In the genomic region with DNA sequence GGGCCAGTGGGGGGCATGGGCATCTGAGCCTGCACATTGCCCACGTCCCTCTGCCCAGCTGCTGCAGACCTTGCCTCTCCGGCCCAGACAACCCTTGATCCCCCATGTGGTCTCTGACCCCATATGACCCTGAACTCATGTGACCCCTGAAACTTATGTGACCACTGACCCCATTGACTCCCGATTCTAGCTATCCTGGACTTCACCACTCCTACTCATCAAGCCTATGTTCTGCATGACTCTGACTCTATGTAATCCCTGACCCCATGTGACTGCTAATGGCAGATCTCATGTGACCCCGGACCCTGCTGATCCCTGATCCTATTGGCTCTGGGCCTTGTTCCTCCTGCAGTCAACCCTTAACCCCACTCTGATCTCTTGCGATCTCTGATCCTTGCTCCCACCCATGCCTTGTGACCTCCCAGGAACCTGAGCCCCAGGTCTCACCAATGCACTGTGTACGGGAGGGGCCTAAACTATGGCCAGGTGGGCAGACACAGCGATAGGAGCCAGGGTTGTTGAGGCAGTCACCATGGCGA, we compare ENCODE assay signal across 10 cellular contexts. TPM values are rescaled to one million over a fixed set of nuclear protein-coding genes. Genes with fewer than 3 reads are reported as not detected.
DNase-seq lines count a peak whose midpoint lies in the region; ATAC-seq and TF ChIP-seq lines count a peak whose summit lies in the region.
"Had no signal": no experiment of that assay in that cellular context is flagged by ENCODE, and none has a peak within 500 bp of the region (broad histone marks: within the 10 kb centered on the region; RNA-seq: fewer than 3 reads in every experiment).

No MANE protein-coding gene starts in this region.

- TF ChIP-seq CTCF in HEK293 (tag by site-specific recombination; IDR thresholded peaks at IDR 0.05) (no peak), liver (IDR thresholded peaks at IDR 0.05; ENCODE audit: low read depth, low read length, missing input control) (no peak)

- no peak for ATAC-seq in GM19351 (IDR thresholded peaks at IDR 0.05; ENCODE audit: unreplicated experiment)

- intact Hi-C loops in CD4-positive, alpha-beta memory T cell (cut with micrococcal nuclease), result loop anchor here (1.0 kb wide), 1 partner anchor 12 kb away; no protein-coding TSS in a partner anchor

- TF ChIP-seq RAD21 in liver (IDR thresholded peaks at IDR 0.05), result no peak

- H3K4me3 Mint-ChIP-seq in CD4-positive, alpha-beta memory T cell, result peak overlapping the region in 7 of 8 donors; percentile 13 to 65 (median 50)
- H3K4me3 Mint-ChIP-seq: stimulated activated naive CD8-positive, alpha-beta T cell treated with anti-CD3 and anti-CD28 coated beads, Interleukin-15, Interleukin-2, amounts not matched to agents 100 ng/mL and 50 ng/mL, for 24 hours had no signal

- peak overlapping the region; percentile 3 for H3K27ac ChIP-seq in CD4-positive, alpha-beta memory T cell (ENCODE audit: low read depth, low read length)
- H3K27ac ChIP-seq in HEK293 (ENCODE audit: extremely low read depth, low read depth, low read length), result no peak overlapping the region
- peak overlapping the region; percentile 82 to 91 for H3K27ac ChIP-seq in liver (ENCODE audit: low read depth in 1 of 2, low read length in 2 of 2)
- H3K27ac ChIP-seq: epithelial cell of prostate had no signal

- H3K9me3 Mint-ChIP-seq in CD4-positive, alpha-beta memory T cell, result no peaks in the 10 kb centered on the region
- H3K9me3 Mint-ChIP-seq: stimulated activated naive CD8-positive, alpha-beta T cell treated with anti-CD3 and anti-CD28 coated beads, Interleukin-15, Interleukin-2, amounts not matched to agents 100 ng/mL and 50 ng/mL, for 24 hours had no signal

- 76% methylated on average over 8 of the region's 8 CpGs for WGBS in liver

- DNase-seq in CD4-positive, alpha-beta memory T cell, result peak in 1 of 5 donors; percentile 37
- DNase-seq in SK-MEL-5 (ENCODE audit: low read depth, low spot score) (peak; percentile 32), medulla oblongata (ENCODE audit: extremely low spot score) (no peak), AG08395 (ENCODE audit: low spot score) (no peak)

- peaks cover 7% of the 10 kb centered on the region for H3K36me3 ChIP-seq in CD4-positive, alpha-beta memory T cell (ENCODE audit: insufficient read depth, low read length)
- H3K36me3 ChIP-seq in HEK293 (ENCODE audit: control insufficient read depth in 2 of 2, insufficient read depth in 1 of 2, low read length in 2 of 2) (peaks cover 5 to 51% of the 10 kb centered on the region in 2 experiments; a peak in 2 of 3 replicates), liver (ENCODE audit: control insufficient read depth in 4 of 4, insufficient read depth in 3 of 4, low read depth in 1 of 4, low read length in 3 of 4) (peaks cover 0 to 5% (median 0%) of the 10 kb centered on the region in 4 donors)

- no peaks in the 10 kb centered on the region for H3K9me3 ChIP-seq in CD4-positive, alpha-beta memory T cell (ENCODE audit: control insufficient read depth in 1 of 2, low read length in 2 of 2)
- H3K9me3 ChIP-seq in HEK293 (ENCODE audit: control insufficient read depth, insufficient read depth, low read depth, low read length), result no peaks in the 10 kb centered on the region
- no peaks in the 10 kb centered on the region for H3K9me3 ChIP-seq in liver (ENCODE audit: control insufficient read depth in 4 of 4, low read length in 3 of 4)
- H3K9me3 ChIP-seq: HAP-1 had no signal

- no peak overlapping the region for H3K4me3 ChIP-seq in CD4-positive, alpha-beta memory T cell (ENCODE audit: low read length in 2 of 2)
- H3K4me3 ChIP-seq in HEK293 (ENCODE audit: low read depth, low read length) (no peak overlapping the region), liver (ENCODE audit: low read depth in 1 of 3, low read length in 3 of 3) (no peak overlapping the region)
- H3K4me3 ChIP-seq: HAP-1 had no signal

- POLR2A ChIA-PET in CD4-positive, alpha-beta memory T cell (lab: Charles Lee; ENCODE audit: partially characterized antibody), result interaction anchor here (0.6 to 18.2 kb wide), 14 partner anchors 8 to 693 kb away, joined by 3 to 403 read pairs (median 4); a partner anchor contains a TSS
- POLR2A ChIA-PET in HEK293 (lab: Yijun Ruan, JAX), result interaction anchor here (0.5 to 2.1 kb wide), 5 partner anchors 12 to 53 kb away, joined by 3 to 9 read pairs (median 3); a partner anchor contains a TSS

- H3K27me3 ChIP-seq in CD4-positive, alpha-beta memory T cell (ENCODE audit: insufficient read depth, low read length), result no peaks in the 10 kb centered on the region
- no peaks in the 10 kb centered on the region for H3K27me3 ChIP-seq in liver (ENCODE audit: control insufficient read depth in 4 of 4, insufficient read depth in 4 of 4, low read length in 3 of 4)

- in situ Hi-C loops in SK-MEL-5 (cut with HindIII; ENCODE audit: low pct_unique_long_range_greater_than_20kb, low sequenced_read_pairs), result no loop called here

- H3K4me1 Mint-ChIP-seq in CD4-positive, alpha-beta memory T cell, result peaks cover 47 to 84% (median 68%) of the 10 kb centered on the region in 4 donors

- CTCF ChIA-PET in CD4-positive, alpha-beta memory T cell (lab: Charles Lee; ENCODE audit: partially characterized antibody), result interaction anchor here (0.7 to 6.6 kb wide), 11 partner anchors 9 to 50 kb away, joined by 3 to 71 read pairs (median 7); a partner anchor contains a TSS
- CTCF ChIA-PET in HEK293 (lab: Yijun Ruan, JAX), result interaction anchor here (0.6 to 4.3 kb wide), 17 partner anchors 8 to 880 kb away, joined by 3 to 53 read pairs (median 4); a partner anchor contains a TSS

- H3K4me1 ChIP-seq in CD4-positive, alpha-beta memory T cell (ENCODE audit: insufficient read depth, low read length), result peaks cover 77% of the 10 kb centered on the region
- H3K4me1 ChIP-seq in HEK293 (ENCODE audit: control insufficient read depth, insufficient read depth, low read length) (no peaks in the 10 kb centered on the region; the same call in 1 of the 2 replicates), liver (ENCODE audit: control insufficient read depth in 4 of 4, insufficient read depth in 4 of 4, low read length in 3 of 4) (peaks cover 7 to 39% (median 17%) of the 10 kb centered on the region in 4 donors)

- H3K36me3 Mint-ChIP-seq in CD4-positive, alpha-beta memory T cell, result peaks cover 16% of the 10 kb centered on the region in 2 donors

- H3K9ac ChIP-seq in liver (ENCODE audit: low read depth in 1 of 2, low read length in 2 of 2), result no peak overlapping the region

- H3K27ac Mint-ChIP-seq in CD4-positive, alpha-beta memory T cell, result peak overlapping the region; percentile 77 to 92 (median 89)
- H3K27ac Mint-ChIP-seq: stimulated activated naive CD8-positive, alpha-beta T cell treated with anti-CD3 and anti-CD28 coated beads, Interleukin-15, Interleukin-2, amounts not matched to agents 100 ng/mL and 50 ng/mL, for 24 hours had no signal

- H3K27me3 Mint-ChIP-seq in CD4-positive, alpha-beta memory T cell, result no peaks in the 10 kb centered on the region
- H3K27me3 Mint-ChIP-seq: stimulated activated naive CD8-positive, alpha-beta T cell treated with anti-CD3 and anti-CD28 coated beads, Interleukin-15, Interleukin-2, amounts not matched to agents 100 ng/mL and 50 ng/mL, for 24 hours had no signal

TF ChIP-seq in HEK293, 187 proteins besides CTCF, POLR2A, EP300 and RAD21 (continues in another document):
- TF ChIP-seq SETDB1 (IDR thresholded peaks at IDR 0.05; ENCODE audit: insufficient read length, low read length) (no peak), ZNF521 (tag by site-specific recombination; IDR thresholded peaks at IDR 0.05) (no peak), ZBTB7A (tag by site-specific recombination; IDR thresholded peaks at IDR 0.05; ENCODE audit: low read depth) (peak; percentile 14; the same call in 1 of the 2 replicates)

TF ChIP-seq in liver, 16 proteins besides CTCF, POLR2A, EP300 and RAD21:
- TF ChIP-seq RXRA (IDR thresholded peaks at IDR 0.05), result peak in 1 of 2 donors; percentile 71
- no peak for TF ChIP-seq GABPA (IDR thresholded peaks at IDR 0.05 in 1 of 2, conservative IDR thresholded peaks at IDR 0.05 in 1 of 2)

RNA-seq across cellular contexts. Expression of a gene that starts 5.7 kb away (rescaled TPM):
- 100 to 1,000 TPM; 201 to 211 TPM for total RNA-seq in CD4-positive, alpha-beta memory T cell
- polyA plus RNA-seq in CD4-positive, alpha-beta memory T cell, result 10 to 100 TPM in 1 of 2 donors, 1 to 10 TPM in 1; 9.0 to 23.6 TPM
- total RNA-seq in SK-MEL-5 (2014; rRNA removed; shearing (Covaris generic)), result 1.8 and 2.0 TPM in 2 replicates
- 2.7 and 4.7 TPM in 2 replicates for polyA plus RNA-seq in SK-MEL-5 (2015; cell fraction: cytosol; rRNA removed)
- 1.5 and 2.4 TPM in 2 replicates for polyA plus RNA-seq in SK-MEL-5 (2015; cell fraction: nucleus; rRNA removed)
- 10 to 100 TPM; 16.0 to 17.9 TPM for total RNA-seq in liver
- polyA plus RNA-seq in liver, result 10 to 100 TPM in 1 of 2 donors, 1 to 10 TPM in 1; 8.8 to 46.2 TPM

RNA-seq across cellular contexts. Expression of a gene that starts 17.8 kb away (rescaled TPM):
- 10 to 100 TPM; 24.6 to 27.5 TPM for total RNA-seq in CD4-positive, alpha-beta memory T cell
- polyA plus RNA-seq in CD4-positive, alpha-beta memory T cell, result 10 to 100 TPM; 70.1 to 74.9 TPM
- total RNA-seq in SK-MEL-5 (2014; rRNA removed; shearing (Covaris generic)), result 26.5 and 32.4 TPM in 2 replicates
- 51.0 and 53.7 TPM in 2 replicates for polyA plus RNA-seq in SK-MEL-5 (2015; cell fraction: cytosol; rRNA removed)
- polyA plus RNA-seq in SK-MEL-5 (2015; cell fraction: nucleus; rRNA removed), result 22.2 and 43.2 TPM in 2 replicates
- 10 to 100 TPM; 18.2 to 22.7 TPM for total RNA-seq in liver
- polyA plus RNA-seq in liver, result 10 to 100 TPM; 33.3 to 39.5 TPM

RNA-seq across cellular contexts. Expression of a gene that starts 19.9 kb away (rescaled TPM):
- 10 to 100 TPM; 68.9 to 71.4 TPM for total RNA-seq in CD4-positive, alpha-beta memory T cell
- polyA plus RNA-seq in CD4-positive, alpha-beta memory T cell, result 100 to 1,000 TPM; 130 to 164 TPM
- 12.2 and 13.2 TPM in 2 replicates for total RNA-seq in SK-MEL-5 (2014; rRNA removed; shearing (Covaris generic))
- polyA plus RNA-seq in SK-MEL-5 (2015; cell fraction: cytosol; rRNA removed), result 26.8 and 35.8 TPM in 2 replicates
- 24.1 and 31.4 TPM in 2 replicates for polyA plus RNA-seq in SK-MEL-5 (2015; cell fraction: nucleus; rRNA removed)
- total RNA-seq in liver, result 10 to 100 TPM in 1 of 2 donors, 1 to 10 TPM in 1; 4.7 to 16.7 TPM
- 10 to 100 TPM in 1 of 2 donors, 1 to 10 TPM in 1; 7.7 to 11.4 TPM for polyA plus RNA-seq in liver

RNA-seq across cellular contexts. Expression of a gene that starts 23.4 kb away (rescaled TPM):
- total RNA-seq in CD4-positive, alpha-beta memory T cell, result 100 to 1,000 TPM; 151 to 154 TPM
- 10 to 100 TPM in 1 of 2 donors, 1 to 10 TPM in 1; 8.9 to 25.2 TPM for polyA plus RNA-seq in CD4-positive, alpha-beta memory T cell
- total RNA-seq in SK-MEL-5 (2014; rRNA removed; shearing (Covaris generic)), result 14.3 and 15.6 TPM in 2 replicates
- polyA plus RNA-seq in SK-MEL-5 (2015; cell fraction: cytosol; rRNA removed), result 19.4 and 19.6 TPM in 2 replicates
- 42.5 and 47.9 TPM in 2 replicates for polyA plus RNA-seq in SK-MEL-5 (2015; cell fraction: nucleus; rRNA removed)
- 100 to 1,000 TPM in 1 of 2 donors, 10 to 100 TPM in 1; 13.6 to 120 TPM for total RNA-seq in liver
- 1 to 10 TPM; 1.1 to 6.5 TPM for polyA plus RNA-seq in liver

RNA-seq across cellular contexts. Expression of a gene that starts 27.6 kb away (rescaled TPM):
- total RNA-seq in CD4-positive, alpha-beta memory T cell, result 10 to 100 TPM; 72.5 to 81.3 TPM
- polyA plus RNA-seq in CD4-positive, alpha-beta memory T cell, result 10 to 100 TPM; 22.9 to 40.8 TPM
- total RNA-seq in SK-MEL-5 (2014; rRNA removed; shearing (Covaris generic)), result 57.8 and 64.9 TPM in 2 replicates
- polyA plus RNA-seq in SK-MEL-5 (2015; cell fraction: cytosol; rRNA removed), result 86.7 and 89.1 TPM in 2 replicates
- 80.9 and 96.5 TPM in 2 replicates for polyA plus RNA-seq in SK-MEL-5 (2015; cell fraction: nucleus; rRNA removed)
- total RNA-seq in liver, result 10 to 100 TPM; 33.7 to 59.5 TPM
- 10 to 100 TPM; 45.6 to 62.0 TPM for polyA plus RNA-seq in liver

Comparison
In these comparisons a context has a peak if more than half of its experiments do, and no peak if none do; other contexts are left out.
1. RNA of a gene that starts 5.7 kb away (total RNA-seq): 201 to 211 TPM in CD4-positive, alpha-beta memory T cell; 16.0 to 17.9 TPM in liver and 1.8 to 2.0 TPM in SK-MEL-5; every median in the first group is over 10 times any median in the second.